In the genomic region with DNA sequence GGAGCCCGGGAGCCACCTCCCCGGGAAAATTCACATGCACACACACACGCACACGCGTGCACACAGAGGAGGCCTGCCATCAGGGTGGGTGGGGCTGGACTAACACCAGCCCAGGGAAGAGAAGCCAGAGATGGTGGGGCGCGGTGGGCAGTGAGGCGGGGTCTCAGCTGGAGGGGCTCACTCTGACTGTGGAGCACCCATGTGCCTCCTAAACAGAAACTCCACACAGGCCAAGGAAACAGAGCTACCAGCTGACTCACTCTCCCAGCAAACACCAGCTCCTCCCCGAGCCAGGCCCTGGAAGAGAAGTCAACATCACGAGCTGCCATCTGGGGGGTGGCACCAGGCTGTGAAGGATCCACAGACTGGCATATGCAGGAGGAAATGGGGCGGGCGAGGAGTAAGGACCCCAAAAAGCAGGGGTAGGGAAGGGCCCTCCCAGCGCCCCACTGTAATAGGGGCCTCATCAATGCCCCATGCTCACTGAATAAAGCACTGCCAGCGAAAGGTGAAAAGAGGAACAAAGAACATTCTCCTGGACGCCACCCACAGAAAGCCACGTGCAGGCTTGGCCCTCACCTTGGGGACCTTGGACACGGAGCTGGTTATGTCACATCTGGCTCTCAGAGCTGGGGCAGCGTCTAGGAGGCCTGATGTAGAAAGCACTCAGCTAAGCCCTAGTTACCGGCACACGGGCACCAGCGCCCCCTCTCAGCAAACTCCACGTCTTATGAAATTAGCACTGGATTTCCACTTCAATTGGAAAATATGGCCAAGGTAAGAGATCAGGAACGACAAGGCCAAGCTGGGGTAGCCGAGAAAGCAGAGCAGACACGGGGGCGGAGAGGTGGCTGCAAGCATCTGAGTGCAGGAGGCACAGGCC, we compare ENCODE assay signal across 1 cellular context.
TF ChIP-seq lines count a peak whose summit lies in the region.

No MANE protein-coding gene starts in this region.

TF ChIP-seq in HepG2, 621 proteins besides CTCF, POLR2A, EP300 and RAD21 (continued from another document and continues in another):
- TF ChIP-seq, protein P1, sequence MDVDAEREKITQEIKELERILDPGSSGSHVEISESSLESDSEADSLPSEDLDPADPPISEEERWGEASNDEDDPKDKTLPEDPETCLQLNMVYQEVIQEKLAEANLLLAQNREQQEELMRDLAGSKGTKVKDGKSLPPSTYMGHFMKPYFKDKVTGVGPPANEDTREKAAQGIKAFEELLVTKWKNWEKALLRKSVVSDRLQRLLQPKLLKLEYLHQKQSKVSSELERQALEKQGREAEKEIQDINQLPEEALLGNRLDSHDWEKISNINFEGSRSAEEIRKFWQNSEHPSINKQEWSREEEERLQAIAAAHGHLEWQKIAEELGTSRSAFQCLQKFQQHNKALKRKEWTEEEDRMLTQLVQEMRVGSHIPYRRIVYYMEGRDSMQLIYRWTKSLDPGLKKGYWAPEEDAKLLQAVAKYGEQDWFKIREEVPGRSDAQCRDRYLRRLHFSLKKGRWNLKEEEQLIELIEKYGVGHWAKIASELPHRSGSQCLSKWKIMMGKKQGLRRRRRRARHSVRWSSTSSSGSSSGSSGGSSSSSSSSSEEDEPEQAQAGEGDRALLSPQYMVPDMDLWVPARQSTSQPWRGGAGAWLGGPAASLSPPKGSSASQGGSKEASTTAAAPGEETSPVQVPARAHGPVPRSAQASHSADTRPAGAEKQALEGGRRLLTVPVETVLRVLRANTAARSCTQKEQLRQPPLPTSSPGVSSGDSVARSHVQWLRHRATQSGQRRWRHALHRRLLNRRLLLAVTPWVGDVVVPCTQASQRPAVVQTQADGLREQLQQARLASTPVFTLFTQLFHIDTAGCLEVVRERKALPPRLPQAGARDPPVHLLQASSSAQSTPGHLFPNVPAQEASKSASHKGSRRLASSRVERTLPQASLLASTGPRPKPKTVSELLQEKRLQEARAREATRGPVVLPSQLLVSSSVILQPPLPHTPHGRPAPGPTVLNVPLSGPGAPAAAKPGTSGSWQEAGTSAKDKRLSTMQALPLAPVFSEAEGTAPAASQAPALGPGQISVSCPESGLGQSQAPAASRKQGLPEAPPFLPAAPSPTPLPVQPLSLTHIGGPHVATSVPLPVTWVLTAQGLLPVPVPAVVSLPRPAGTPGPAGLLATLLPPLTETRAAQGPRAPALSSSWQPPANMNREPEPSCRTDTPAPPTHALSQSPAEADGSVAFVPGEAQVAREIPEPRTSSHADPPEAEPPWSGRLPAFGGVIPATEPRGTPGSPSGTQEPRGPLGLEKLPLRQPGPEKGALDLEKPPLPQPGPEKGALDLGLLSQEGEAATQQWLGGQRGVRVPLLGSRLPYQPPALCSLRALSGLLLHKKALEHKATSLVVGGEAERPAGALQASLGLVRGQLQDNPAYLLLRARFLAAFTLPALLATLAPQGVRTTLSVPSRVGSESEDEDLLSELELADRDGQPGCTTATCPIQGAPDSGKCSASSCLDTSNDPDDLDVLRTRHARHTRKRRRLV (CRISPR knock-in tag; IDR thresholded peaks at IDR 0.05): no peak
- TF ChIP-seq SOX6 (IDR thresholded peaks at IDR 0.05) (no peak), SOX6 (CRISPR knock-in tag; IDR thresholded peaks at IDR 0.05) (peak; percentile 42), STAG1 (CRISPR knock-in tag; IDR thresholded peaks at IDR 0.05) (peak; percentile 69), POLR2G (IDR thresholded peaks at IDR 0.05; ENCODE audit: low read depth, low read length) (peak; percentile 29; the same call in 1 of the 2 replicates), ZNF83 (CRISPR knock-in tag; IDR thresholded peaks at IDR 0.05; ENCODE audit: borderline replicate concordance) (no peak), ZBTB21 (CRISPR knock-in tag; IDR thresholded peaks at IDR 0.05) (no peak)
- TF ChIP-seq, protein P2, sequence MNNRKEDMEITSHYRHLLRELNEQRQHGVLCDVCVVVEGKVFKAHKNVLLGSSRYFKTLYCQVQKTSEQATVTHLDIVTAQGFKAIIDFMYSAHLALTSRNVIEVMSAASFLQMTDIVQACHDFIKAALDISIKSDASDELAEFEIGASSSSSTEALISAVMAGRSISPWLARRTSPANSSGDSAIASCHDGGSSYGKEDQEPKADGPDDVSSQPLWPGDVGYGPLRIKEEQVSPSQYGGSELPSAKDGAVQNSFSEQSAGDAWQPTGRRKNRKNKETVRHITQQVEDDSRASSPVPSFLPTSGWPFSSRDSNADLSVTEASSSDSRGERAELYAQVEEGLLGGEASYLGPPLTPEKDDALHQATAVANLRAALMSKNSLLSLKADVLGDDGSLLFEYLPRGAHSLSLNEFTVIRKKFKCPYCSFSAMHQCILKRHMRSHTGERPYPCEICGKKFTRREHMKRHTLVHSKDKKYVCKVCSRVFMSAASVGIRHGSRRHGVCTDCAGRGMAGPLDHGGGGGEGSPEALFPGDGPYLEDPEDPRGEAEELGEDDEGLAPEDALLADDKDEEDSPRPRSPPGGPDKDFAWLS (CRISPR knock-in tag; IDR thresholded peaks at IDR 0.05; ENCODE audit: borderline replicate concordance): no peak
- TF ChIP-seq, protein P3, sequence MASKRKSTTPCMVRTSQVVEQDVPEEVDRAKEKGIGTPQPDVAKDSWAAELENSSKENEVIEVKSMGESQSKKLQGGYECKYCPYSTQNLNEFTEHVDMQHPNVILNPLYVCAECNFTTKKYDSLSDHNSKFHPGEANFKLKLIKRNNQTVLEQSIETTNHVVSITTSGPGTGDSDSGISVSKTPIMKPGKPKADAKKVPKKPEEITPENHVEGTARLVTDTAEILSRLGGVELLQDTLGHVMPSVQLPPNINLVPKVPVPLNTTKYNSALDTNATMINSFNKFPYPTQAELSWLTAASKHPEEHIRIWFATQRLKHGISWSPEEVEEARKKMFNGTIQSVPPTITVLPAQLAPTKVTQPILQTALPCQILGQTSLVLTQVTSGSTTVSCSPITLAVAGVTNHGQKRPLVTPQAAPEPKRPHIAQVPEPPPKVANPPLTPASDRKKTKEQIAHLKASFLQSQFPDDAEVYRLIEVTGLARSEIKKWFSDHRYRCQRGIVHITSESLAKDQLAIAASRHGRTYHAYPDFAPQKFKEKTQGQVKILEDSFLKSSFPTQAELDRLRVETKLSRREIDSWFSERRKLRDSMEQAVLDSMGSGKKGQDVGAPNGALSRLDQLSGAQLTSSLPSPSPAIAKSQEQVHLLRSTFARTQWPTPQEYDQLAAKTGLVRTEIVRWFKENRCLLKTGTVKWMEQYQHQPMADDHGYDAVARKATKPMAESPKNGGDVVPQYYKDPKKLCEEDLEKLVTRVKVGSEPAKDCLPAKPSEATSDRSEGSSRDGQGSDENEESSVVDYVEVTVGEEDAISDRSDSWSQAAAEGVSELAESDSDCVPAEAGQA (IDR thresholded peaks at IDR 0.05; ENCODE audit: low read depth): no peak
- TF ChIP-seq, protein P3 (CRISPR knock-in tag; IDR thresholded peaks at IDR 0.05; ENCODE audit: borderline replicate concordance): no peak
- TF ChIP-seq, protein P4, sequence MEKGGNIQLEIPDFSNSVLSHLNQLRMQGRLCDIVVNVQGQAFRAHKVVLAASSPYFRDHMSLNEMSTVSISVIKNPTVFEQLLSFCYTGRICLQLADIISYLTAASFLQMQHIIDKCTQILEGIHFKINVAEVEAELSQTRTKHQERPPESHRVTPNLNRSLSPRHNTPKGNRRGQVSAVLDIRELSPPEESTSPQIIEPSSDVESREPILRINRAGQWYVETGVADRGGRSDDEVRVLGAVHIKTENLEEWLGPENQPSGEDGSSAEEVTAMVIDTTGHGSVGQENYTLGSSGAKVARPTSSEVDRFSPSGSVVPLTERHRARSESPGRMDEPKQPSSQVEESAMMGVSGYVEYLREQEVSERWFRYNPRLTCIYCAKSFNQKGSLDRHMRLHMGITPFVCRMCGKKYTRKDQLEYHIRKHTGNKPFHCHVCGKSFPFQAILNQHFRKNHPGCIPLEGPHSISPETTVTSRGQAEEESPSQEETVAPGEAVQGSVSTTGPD (CRISPR knock-in tag; IDR thresholded peaks at IDR 0.05): no peak
- TF ChIP-seq, protein P5, sequence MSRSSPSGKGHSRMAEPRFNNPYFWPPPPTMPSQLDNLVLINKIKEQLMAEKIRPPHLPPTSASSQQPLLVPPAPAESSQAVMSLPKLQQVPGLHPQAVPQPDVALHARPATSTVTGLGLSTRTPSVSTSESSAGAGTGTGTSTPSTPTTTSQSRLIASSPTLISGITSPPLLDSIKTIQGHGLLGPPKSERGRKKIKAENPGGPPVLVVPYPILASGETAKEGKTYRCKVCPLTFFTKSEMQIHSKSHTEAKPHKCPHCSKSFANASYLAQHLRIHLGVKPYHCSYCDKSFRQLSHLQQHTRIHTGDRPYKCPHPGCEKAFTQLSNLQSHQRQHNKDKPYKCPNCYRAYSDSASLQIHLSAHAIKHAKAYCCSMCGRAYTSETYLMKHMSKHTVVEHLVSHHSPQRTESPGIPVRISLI (CRISPR knock-in tag; IDR thresholded peaks at IDR 0.05; ENCODE audit: borderline replicate concordance): no peak
- TF ChIP-seq, protein P6, sequence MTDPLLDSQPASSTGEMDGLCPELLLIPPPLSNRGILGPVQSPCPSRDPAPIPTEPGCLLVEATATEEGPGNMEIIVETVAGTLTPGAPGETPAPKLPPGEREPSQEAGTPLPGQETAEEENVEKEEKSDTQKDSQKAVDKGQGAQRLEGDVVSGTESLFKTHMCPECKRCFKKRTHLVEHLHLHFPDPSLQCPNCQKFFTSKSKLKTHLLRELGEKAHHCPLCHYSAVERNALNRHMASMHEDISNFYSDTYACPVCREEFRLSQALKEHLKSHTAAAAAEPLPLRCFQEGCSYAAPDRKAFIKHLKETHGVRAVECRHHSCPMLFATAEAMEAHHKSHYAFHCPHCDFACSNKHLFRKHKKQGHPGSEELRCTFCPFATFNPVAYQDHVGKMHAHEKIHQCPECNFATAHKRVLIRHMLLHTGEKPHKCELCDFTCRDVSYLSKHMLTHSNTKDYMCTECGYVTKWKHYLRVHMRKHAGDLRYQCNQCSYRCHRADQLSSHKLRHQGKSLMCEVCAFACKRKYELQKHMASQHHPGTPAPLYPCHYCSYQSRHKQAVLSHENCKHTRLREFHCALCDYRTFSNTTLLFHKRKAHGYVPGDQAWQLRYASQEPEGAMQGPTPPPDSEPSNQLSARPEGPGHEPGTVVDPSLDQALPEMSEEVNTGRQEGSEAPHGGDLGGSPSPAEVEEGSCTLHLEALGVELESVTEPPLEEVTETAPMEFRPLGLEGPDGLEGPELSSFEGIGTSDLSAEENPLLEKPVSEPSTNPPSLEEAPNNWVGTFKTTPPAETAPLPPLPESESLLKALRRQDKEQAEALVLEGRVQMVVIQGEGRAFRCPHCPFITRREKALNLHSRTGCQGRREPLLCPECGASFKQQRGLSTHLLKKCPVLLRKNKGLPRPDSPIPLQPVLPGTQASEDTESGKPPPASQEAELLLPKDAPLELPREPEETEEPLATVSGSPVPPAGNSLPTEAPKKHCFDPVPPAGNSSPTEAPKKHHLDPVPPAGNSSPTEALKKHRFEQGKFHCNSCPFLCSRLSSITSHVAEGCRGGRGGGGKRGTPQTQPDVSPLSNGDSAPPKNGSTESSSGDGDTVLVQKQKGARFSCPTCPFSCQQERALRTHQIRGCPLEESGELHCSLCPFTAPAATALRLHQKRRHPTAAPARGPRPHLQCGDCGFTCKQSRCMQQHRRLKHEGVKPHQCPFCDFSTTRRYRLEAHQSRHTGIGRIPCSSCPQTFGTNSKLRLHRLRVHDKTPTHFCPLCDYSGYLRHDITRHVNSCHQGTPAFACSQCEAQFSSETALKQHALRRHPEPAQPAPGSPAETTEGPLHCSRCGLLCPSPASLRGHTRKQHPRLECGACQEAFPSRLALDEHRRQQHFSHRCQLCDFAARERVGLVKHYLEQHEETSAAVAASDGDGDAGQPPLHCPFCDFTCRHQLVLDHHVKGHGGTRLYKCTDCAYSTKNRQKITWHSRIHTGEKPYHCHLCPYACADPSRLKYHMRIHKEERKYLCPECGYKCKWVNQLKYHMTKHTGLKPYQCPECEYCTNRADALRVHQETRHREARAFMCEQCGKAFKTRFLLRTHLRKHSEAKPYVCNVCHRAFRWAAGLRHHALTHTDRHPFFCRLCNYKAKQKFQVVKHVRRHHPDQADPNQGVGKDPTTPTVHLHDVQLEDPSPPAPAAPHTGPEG (CRISPR knock-in tag; IDR thresholded peaks at IDR 0.05): no peak
- TF ChIP-seq, protein P7, sequence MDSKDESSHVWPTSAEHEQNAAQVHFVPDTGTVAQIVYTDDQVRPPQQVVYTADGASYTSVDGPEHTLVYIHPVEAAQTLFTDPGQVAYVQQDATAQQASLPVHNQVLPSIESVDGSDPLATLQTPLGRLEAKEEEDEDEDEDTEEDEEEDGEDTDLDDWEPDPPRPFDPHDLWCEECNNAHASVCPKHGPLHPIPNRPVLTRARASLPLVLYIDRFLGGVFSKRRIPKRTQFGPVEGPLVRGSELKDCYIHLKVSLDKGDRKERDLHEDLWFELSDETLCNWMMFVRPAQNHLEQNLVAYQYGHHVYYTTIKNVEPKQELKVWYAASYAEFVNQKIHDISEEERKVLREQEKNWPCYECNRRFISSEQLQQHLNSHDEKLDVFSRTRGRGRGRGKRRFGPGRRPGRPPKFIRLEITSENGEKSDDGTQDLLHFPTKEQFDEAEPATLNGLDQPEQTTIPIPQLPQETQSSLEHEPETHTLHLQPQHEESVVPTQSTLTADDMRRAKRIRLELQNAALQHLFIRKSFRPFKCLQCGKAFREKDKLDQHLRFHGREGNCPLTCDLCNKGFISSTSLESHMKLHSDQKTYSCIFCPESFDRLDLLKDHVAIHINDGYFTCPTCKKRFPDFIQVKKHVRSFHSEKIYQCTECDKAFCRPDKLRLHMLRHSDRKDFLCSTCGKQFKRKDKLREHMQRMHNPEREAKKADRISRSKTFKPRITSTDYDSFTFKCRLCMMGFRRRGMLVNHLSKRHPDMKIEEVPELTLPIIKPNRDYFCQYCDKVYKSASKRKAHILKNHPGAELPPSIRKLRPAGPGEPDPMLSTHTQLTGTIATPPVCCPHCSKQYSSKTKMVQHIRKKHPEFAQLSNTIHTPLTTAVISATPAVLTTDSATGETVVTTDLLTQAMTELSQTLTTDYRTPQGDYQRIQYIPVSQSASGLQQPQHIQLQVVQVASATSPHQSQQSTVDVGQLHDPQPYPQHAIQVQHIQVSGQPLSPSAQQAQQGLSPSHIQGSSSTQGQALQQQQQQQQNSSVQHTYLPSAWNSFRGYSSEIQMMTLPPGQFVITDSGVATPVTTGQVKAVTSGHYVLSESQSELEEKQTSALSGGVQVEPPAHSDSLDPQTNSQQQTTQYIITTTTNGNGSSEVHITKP (CRISPR knock-in tag; IDR thresholded peaks at IDR 0.05; ENCODE audit: low read depth): no peak
